ENCODE assay signal across 15 cellular contexts in genomic region chr11:35779409-35779808, GRCh38.
A peak's percentile ranks its signal among the peaks of the same experiment; 100 is the strongest.
DNase-seq lines count a peak whose midpoint lies in the region; ATAC-seq and TF ChIP-seq lines count a peak whose summit lies in the region.
"Had no signal": no experiment of that assay in that cellular context is flagged by ENCODE, and none has a peak within 500 bp of the region (broad histone marks: within the 10 kb centered on the region; RNA-seq: fewer than 3 reads in every experiment).

No MANE protein-coding gene starts in this region.

- H2BK120ac ChIP-seq in trophoblast cell (ENCODE audit: insufficient read depth, low read length, poor library complexity) = no peak overlapping the region

- H3K23ac ChIP-seq in trophoblast cell (ENCODE audit: low read length) = no peak overlapping the region

- H3K79me1 ChIP-seq in trophoblast cell (ENCODE audit: low read length) = no peaks in the 10 kb centered on the region

- no peak overlapping the region for H2BK5ac ChIP-seq in trophoblast cell (ENCODE audit: low read depth, low read length, poor library complexity)

- no peak overlapping the region for H2AFZ ChIP-seq in trophoblast cell (ENCODE audit: insufficient read depth, low read length, poor library complexity)
- H2AFZ ChIP-seq: GM23338 had no signal

- intact Hi-C loops in esophagus muscularis mucosa (cut with DNase I) = no loop called here

- no peak for TF ChIP-seq CTCF in esophagus muscularis mucosa (IDR thresholded peaks at IDR 0.05)

- H3K36me3 ChIP-seq in esophagus muscularis mucosa (no peaks in the 10 kb centered on the region), trophoblast cell (ENCODE audit: control insufficient read depth in 1 of 2, insufficient read depth in 2 of 2, low read length in 2 of 2) (no peaks in the 10 kb centered on the region)

- no peak overlapping the region for H2BK12ac ChIP-seq in trophoblast cell (ENCODE audit: low read length)

- 100% methylated on average over 5 of the region's 5 CpGs for WGBS in esophagus muscularis mucosa
- no CpG with 5 or more reads among the region's 5 CpGs for WGBS in trophoblast cell (ENCODE audit: extremely low coverage, insufficient coverage, insufficient read length)

- H4K12ac ChIP-seq in trophoblast cell (ENCODE audit: low read depth, low read length) = no peak overlapping the region

- peak; percentile 7 for DNase-seq in esophagus muscularis mucosa (ENCODE audit: extremely low spot score)
- peak; percentile 49 for DNase-seq in kidney tubule cell (ENCODE audit: low spot score)
- no peak for DNase-seq in trophoblast cell
- no peak for DNase-seq in HuH-7.5 (ENCODE audit: low spot score)
- DNase-seq in activated T-cell treated with anti-CD3 and anti-CD28 coated beads, Interleukin-2, amount 50 U/mL, for 72 hours = no peak
- DNase-seq in stimulated activated effector memory CD8-positive, alpha-beta T cell treated with anti-CD3 and anti-CD28 coated beads, Interleukin-12 subunit alpha, Interleukin-12 subunit beta, amount 100 ng/mL, for 72 hours (ENCODE audit: low spot score in 2 of 2) = no peak
- DNase-seq: C1 segment of cervical spinal cord; Calu3; CD4-positive, alpha-beta memory T cell; COR-L47; DMS79 treated with DMSO at 0.1 percent for 48 hours; GF-D8; H9 had no signal

- no peak overlapping the region for H3K27ac Mint-ChIP-seq in activated T-cell treated with anti-CD3 and anti-CD28 coated beads, Interleukin-2, amount 50 U/mL, for 72 hours
- no peak overlapping the region for H3K27ac Mint-ChIP-seq in stimulated activated effector memory CD8-positive, alpha-beta T cell treated with anti-CD3 and anti-CD28 coated beads, Interleukin-12 subunit alpha, Interleukin-12 subunit beta, amount 100 ng/mL, for 72 hours
- H3K27ac Mint-ChIP-seq: CD4-positive, alpha-beta memory T cell; GM23338 had no signal

- no peak for ATAC-seq in activated T-cell treated with anti-CD3 and anti-CD28 coated beads, Interleukin-2, amount 50 U/mL, for 72 hours (replicated peaks in 1 of 2)
- no peak for ATAC-seq in stimulated activated effector memory CD8-positive, alpha-beta T cell treated with anti-CD3 and anti-CD28 coated beads, Interleukin-12 subunit alpha, Interleukin-12 subunit beta, amount 100 ng/mL, for 72 hours
- ATAC-seq: GM23338, HCT116 had no signal

- no peak overlapping the region for H3K4ac ChIP-seq in trophoblast cell (ENCODE audit: low read depth, low read length)

- no peak overlapping the region for H4K8ac ChIP-seq in trophoblast cell (ENCODE audit: low read depth, low read length)

- no peak overlapping the region for H3K4me3 Mint-ChIP-seq in activated T-cell treated with anti-CD3 and anti-CD28 coated beads, Interleukin-2, amount 50 U/mL, for 72 hours
- H3K4me3 Mint-ChIP-seq in stimulated activated effector memory CD8-positive, alpha-beta T cell treated with anti-CD3 and anti-CD28 coated beads, Interleukin-12 subunit alpha, Interleukin-12 subunit beta, amount 100 ng/mL, for 72 hours = no peak overlapping the region
- H3K4me3 Mint-ChIP-seq: CD4-positive, alpha-beta memory T cell; GM23338; H9 had no signal

- H3K4me3 ChIP-seq in esophagus muscularis mucosa (no peak overlapping the region), trophoblast cell (ENCODE audit: low read depth, low read length) (no peak overlapping the region)
- H3K4me3 ChIP-seq: GM23338 had no signal

- peaks cover 12 to 13% of the 10 kb centered on the region in 2 donors for H3K9me3 Mint-ChIP-seq in activated T-cell treated with anti-CD3 and anti-CD28 coated beads, Interleukin-2, amount 50 U/mL, for 72 hours
- peaks cover 2% of the 10 kb centered on the region for H3K9me3 Mint-ChIP-seq in stimulated activated effector memory CD8-positive, alpha-beta T cell treated with anti-CD3 and anti-CD28 coated beads, Interleukin-12 subunit alpha, Interleukin-12 subunit beta, amount 100 ng/mL, for 72 hours

- H3K9me3 ChIP-seq in esophagus muscularis mucosa = peaks cover 0 to 4% (median 0%) of the 10 kb centered on the region in 4 donors
- peaks cover 1% of the 10 kb centered on the region for H3K9me3 ChIP-seq in trophoblast cell (ENCODE audit: insufficient read depth, low read depth, low read length)

- TF ChIP-seq POLR2A in esophagus muscularis mucosa (IDR thresholded peaks at IDR 0.05; ENCODE audit: low read depth) = no peak

- no peak overlapping the region for H2AK5ac ChIP-seq in trophoblast cell (ENCODE audit: low read length)

- H3K18ac ChIP-seq in trophoblast cell (ENCODE audit: low read length) = peak overlapping the region; percentile 53

- no peaks in the 10 kb centered on the region for H3K27me3 Mint-ChIP-seq in activated T-cell treated with anti-CD3 and anti-CD28 coated beads, Interleukin-2, amount 50 U/mL, for 72 hours (ENCODE audit: low read depth)
- H3K27me3 Mint-ChIP-seq: CD4-positive, alpha-beta memory T cell had no signal

- H4K91ac ChIP-seq in trophoblast cell (ENCODE audit: low read depth, low read length) = no peak overlapping the region

- peaks cover 31% of the 10 kb centered on the region for H3K4me1 Mint-ChIP-seq in activated T-cell treated with anti-CD3 and anti-CD28 coated beads, Interleukin-2, amount 50 U/mL, for 72 hours (ENCODE audit: low read depth)
- H3K4me1 Mint-ChIP-seq in stimulated activated effector memory CD8-positive, alpha-beta T cell treated with anti-CD3 and anti-CD28 coated beads, Interleukin-12 subunit alpha, Interleukin-12 subunit beta, amount 100 ng/mL, for 72 hours = peaks cover 21% of the 10 kb centered on the region

- no peaks in the 10 kb centered on the region for H3K27me3 ChIP-seq in esophagus muscularis mucosa
- H3K27me3 ChIP-seq in trophoblast cell (ENCODE audit: insufficient read depth, low read length) = no peaks in the 10 kb centered on the region

- no peak overlapping the region for H3K4me2 ChIP-seq in trophoblast cell (ENCODE audit: low read length)
- H3K4me2 ChIP-seq: GM23338 had no signal

- no peak for TF ChIP-seq EP300 in esophagus muscularis mucosa (IDR thresholded peaks at IDR 0.05)

- no peak overlapping the region for H3K9ac ChIP-seq in trophoblast cell (ENCODE audit: low read length)

- H3K27ac ChIP-seq in esophagus muscularis mucosa (replicated peaks in 1 of 4) = no peak overlapping the region
- no peak overlapping the region for H3K27ac ChIP-seq in trophoblast cell (ENCODE audit: low read depth, low read length)

- H3K4me1 ChIP-seq in esophagus muscularis mucosa = peaks cover 9 to 14% (median 13%) of the 10 kb centered on the region in 4 donors
- H3K4me1 ChIP-seq in trophoblast cell (ENCODE audit: control insufficient read depth in 1 of 2, insufficient read depth in 2 of 2, low read length in 2 of 2) = no peaks in the 10 kb centered on the region

- H3K14ac ChIP-seq in trophoblast cell (ENCODE audit: low read length) = no peak overlapping the region

- peaks cover 18 to 23% of the 10 kb centered on the region in 2 donors for H3K36me3 Mint-ChIP-seq in activated T-cell treated with anti-CD3 and anti-CD28 coated beads, Interleukin-2, amount 50 U/mL, for 72 hours (ENCODE audit: insufficient read depth in 2 of 2)
- no peaks in the 10 kb centered on the region for H3K36me3 Mint-ChIP-seq in stimulated activated effector memory CD8-positive, alpha-beta T cell treated with anti-CD3 and anti-CD28 coated beads, Interleukin-12 subunit alpha, Interleukin-12 subunit beta, amount 100 ng/mL, for 72 hours

- H3K79me2 ChIP-seq in trophoblast cell (ENCODE audit: control insufficient read depth, insufficient read depth, low read length, poor library complexity) = no peaks in the 10 kb centered on the region

Comparison
In these comparisons a context has a peak if more than half of its experiments do, and no peak if none do; other contexts are left out.
1. DNase-seq: peak in esophagus muscularis mucosa (single experiment) and kidney tubule cell (single experiment); none in trophoblast cell (0 of 2), HuH-7.5 (single experiment), activated T-cell treated with anti-CD3 and anti-CD28 coated beads, Interleukin-2, amount 50 U/mL, for 72 hours (0 of 2) and stimulated activated effector memory CD8-positive, alpha-beta T cell treated with anti-CD3 and anti-CD28 coated beads, Interleukin-12 subunit alpha, Interleukin-12 subunit beta, amount 100 ng/mL, for 72 hours (0 of 2).